9 cellular contexts compared by ENCODE assay signal in the genomic region with DNA sequence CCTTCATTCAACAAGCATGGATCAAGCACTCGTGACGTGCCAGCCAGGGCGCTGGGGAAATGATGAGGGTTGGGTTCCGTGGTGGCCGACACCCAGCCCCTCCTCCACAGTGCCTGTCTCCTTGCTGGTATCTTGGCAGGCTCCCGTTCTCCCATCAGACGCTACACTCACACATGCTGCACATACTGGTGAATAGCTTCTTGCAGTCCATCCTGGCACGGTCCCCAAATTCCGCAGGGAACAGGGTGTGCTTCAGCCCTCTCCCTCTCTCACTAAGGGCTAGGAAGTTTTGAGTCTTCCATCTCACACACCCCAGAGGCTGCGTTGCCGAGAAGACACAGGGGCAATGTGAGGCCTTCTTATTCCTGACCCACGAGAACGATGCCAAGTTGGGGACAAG. TPM values are rescaled to one million over a fixed set of nuclear protein-coding genes. Genes with fewer than 3 reads are reported as not detected.
DNase-seq lines count a peak whose midpoint lies in the region; ATAC-seq and TF ChIP-seq lines count a peak whose summit lies in the region.
"Had no signal": no experiment of that assay in that cellular context is flagged by ENCODE, and none has a peak within 500 bp of the region (broad histone marks: within the 10 kb centered on the region; RNA-seq: fewer than 3 reads in every experiment).

No MANE protein-coding gene starts in this region.

- peak in 1 of 4 donors; percentile 40 for TF ChIP-seq POLR2A in upper lobe of left lung (IDR thresholded peaks at IDR 0.05)

- H3K4me1 ChIP-seq in upper lobe of left lung: peaks cover 41 to 57% (median 46%) of the 10 kb centered on the region in 4 donors

- ATAC-seq in upper lobe of left lung (ENCODE audit: low FRiP score in 2 of 2): peak; percentile 42 to 90
- no peak for ATAC-seq in GM18498 (IDR thresholded peaks at IDR 0.05; ENCODE audit: unreplicated experiment)

- H3K27ac Mint-ChIP-seq in mesothelial cell of epicardium: no peak overlapping the region

- TF ChIP-seq CTCF in RWPE1 (conservative IDR thresholded peaks at IDR 0.05; ENCODE audit: low read depth): no peak
- no peak for TF ChIP-seq CTCF in upper lobe of left lung (IDR thresholded peaks at IDR 0.05)
- TF ChIP-seq CTCF in mesothelial cell of epicardium (IDR thresholded peaks at IDR 0.05; ENCODE audit: unreplicated experiment): no peak

- no peaks in the 10 kb centered on the region for H3K27me3 ChIP-seq in upper lobe of left lung

- H3K27ac ChIP-seq in RWPE1: peak overlapping the region; percentile 81
- H3K27ac ChIP-seq in upper lobe of left lung: peak overlapping the region; percentile 80 to 89 (median 82)

- no peaks in the 10 kb centered on the region for H3K36me3 Mint-ChIP-seq in mesothelial cell of epicardium

- peak in 3 of 4 donors; percentile 22 to 87 (median 85) for TF ChIP-seq EP300 in upper lobe of left lung (IDR thresholded peaks at IDR 0.05)

- no peaks in the 10 kb centered on the region for H3K9me3 ChIP-seq in upper lobe of left lung

- no peak overlapping the region for H3K4me3 ChIP-seq in upper lobe of left lung

- no peak overlapping the region for H3K4me3 Mint-ChIP-seq in mesothelial cell of epicardium

- peaks cover 3% of the 10 kb centered on the region for H3K4me1 Mint-ChIP-seq in mesothelial cell of epicardium

- no peaks in the 10 kb centered on the region for H3K9me3 Mint-ChIP-seq in mesothelial cell of epicardium

- POLR2A ChIA-PET in RWPE1 (lab: Yijun Ruan, JAX; ENCODE audit: low non-redundant PET): no interaction called here

- H3K27me3 Mint-ChIP-seq in mesothelial cell of epicardium (ENCODE audit: low read depth): peaks cover 6% of the 10 kb centered on the region

- no peak for DNase-seq in RWPE1 (ENCODE audit: low spot score)
- peak; percentile 47 for DNase-seq in epidermal melanocyte (ENCODE audit: insufficient read length, low spot score)
- DNase-seq in medulla oblongata (ENCODE audit: extremely low spot score): peak; percentile 80
- DNase-seq in upper lobe of left lung: peak in 1 of 2 donors; percentile 92
- no peak for DNase-seq in GOT3 (lab: John Stamatoyannopoulos, UW)
- no peak for DNase-seq in mesothelial cell of epicardium (ENCODE audit: low spot score in 2 of 2, unreplicated experiment in 2 of 2)
- DNase-seq: amniotic stem cell, NCI-H748 treated with DMSO at 0.1 percent for 48 hours had no signal

- 36 to 49% methylated on average over 11 to 13 of the region's 13 CpGs for WGBS in upper lobe of left lung, 2 donors

- no peaks in the 10 kb centered on the region for H3K36me3 ChIP-seq in upper lobe of left lung

- CTCF ChIA-PET in RWPE1 (lab: Yijun Ruan, JAX): no interaction called here

RNA-seq across cellular contexts. Expression of a gene that starts 10.1 kb away (rescaled TPM):
- 100 to 1,000 TPM in 2 of 6 donors, 10 to 100 TPM in 4; 42.7 to 146 (median 58.7) TPM for total RNA-seq in upper lobe of left lung
- total RNA-seq in mesothelial cell of epicardium: 37.4 to 40.9 TPM (median 37.8 TPM) in 3 replicates

Comparison
In these comparisons a context has a peak if more than half of its experiments do, and no peak if none do; other contexts are left out.
1. DNase-seq: peak in epidermal melanocyte (single experiment) and medulla oblongata (single experiment); none in RWPE1 (single experiment), GOT3 (single experiment) and mesothelial cell of epicardium (0 of 2).